In the genomic region with DNA sequence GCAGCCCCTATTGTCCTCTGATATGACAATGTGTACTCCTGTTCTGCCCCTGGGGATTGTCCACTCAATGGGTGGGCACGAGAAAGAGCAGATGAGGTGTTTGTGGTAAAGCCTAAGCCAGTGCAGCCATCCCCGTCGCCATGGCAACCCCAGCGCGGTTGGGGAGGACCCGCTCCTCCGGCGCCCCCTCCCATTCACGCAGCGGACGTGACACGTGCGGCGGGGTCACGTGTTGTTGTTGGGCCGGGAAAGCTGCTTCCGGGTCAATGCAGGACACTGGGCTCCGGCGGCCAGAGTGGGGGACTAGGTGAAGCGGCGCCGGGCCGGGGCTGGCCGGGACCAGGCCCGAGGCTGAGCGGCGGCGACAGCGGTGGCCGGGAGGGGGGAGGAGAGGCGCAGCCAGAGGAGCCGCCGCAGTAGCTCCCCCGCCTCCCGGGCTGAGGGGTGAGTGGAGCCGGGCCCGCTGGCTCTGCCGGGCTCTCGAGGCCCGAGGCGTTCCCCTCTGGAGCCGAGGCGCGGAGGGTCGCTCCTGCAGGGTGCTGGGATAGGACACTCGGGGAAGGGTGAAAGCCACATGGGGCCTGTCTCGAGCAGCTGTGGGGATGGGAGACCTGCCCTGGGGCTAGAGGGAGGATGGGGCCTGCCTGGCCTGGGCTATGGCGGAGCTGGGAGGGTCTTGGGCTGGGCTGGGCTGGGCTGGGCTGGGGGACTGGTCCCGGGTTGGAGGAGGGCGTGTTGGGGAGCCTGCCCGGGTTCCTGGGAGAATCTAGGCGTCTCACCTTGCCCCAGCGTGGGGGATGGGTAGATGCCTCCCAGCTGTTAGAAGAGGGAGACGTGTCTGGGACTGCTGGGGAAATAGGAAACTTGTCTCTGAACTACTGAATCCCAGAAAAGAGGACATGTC, we compare ENCODE assay signal across 1 cellular context.
TF ChIP-seq lines count a peak whose summit lies in the region.

A gene with protein sequence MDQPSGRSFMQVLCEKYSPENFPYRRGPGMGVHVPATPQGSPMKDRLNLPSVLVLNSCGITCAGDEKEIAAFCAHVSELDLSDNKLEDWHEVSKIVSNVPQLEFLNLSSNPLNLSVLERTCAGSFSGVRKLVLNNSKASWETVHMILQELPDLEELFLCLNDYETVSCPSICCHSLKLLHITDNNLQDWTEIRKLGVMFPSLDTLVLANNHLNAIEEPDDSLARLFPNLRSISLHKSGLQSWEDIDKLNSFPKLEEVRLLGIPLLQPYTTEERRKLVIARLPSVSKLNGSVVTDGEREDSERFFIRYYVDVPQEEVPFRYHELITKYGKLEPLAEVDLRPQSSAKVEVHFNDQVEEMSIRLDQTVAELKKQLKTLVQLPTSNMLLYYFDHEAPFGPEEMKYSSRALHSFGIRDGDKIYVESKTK (plus strand): TSS at position 255 of the 904 bp plus-strand sequence. CDS start 21,589 bp downstream, outside the sequence.

TF ChIP-seq in IMR-90, 13 proteins besides CTCF, POLR2A, EP300 and RAD21:
- TF ChIP-seq RCOR1 (IDR thresholded peaks at IDR 0.05; ENCODE audit: insufficient replicate concordance, low read length) (no peak), BHLHE40 (IDR thresholded peaks at IDR 0.05; ENCODE audit: low read depth, low read length) (peak; percentile 99), CHD1 (IDR thresholded peaks at IDR 0.05; ENCODE audit: low read depth, low read length) (no peak), CEBPB (IDR thresholded peaks at IDR 0.05; ENCODE audit: low read depth, low read length) (no peak), MAFK (IDR thresholded peaks at IDR 0.05; ENCODE audit: low read depth, low read length) (no peak), RFX5 (IDR thresholded peaks at IDR 0.05; ENCODE audit: low read depth, low read length) (no peak), MXI1 (IDR thresholded peaks at IDR 0.05; ENCODE audit: borderline replicate concordance, low read depth, low read length) (peak; percentile 81), NFE2L2 (IDR thresholded peaks at IDR 0.05; ENCODE audit: low read depth, low read length) (no peak), FOS (IDR thresholded peaks at IDR 0.05; ENCODE audit: low read depth, low read length) (no peak), MAZ (IDR thresholded peaks at IDR 0.05; ENCODE audit: borderline replicate concordance, low read depth, low read length) (peak; percentile 99), SMC3 (IDR thresholded peaks at IDR 0.05; ENCODE audit: low read depth, low read length) (no peak)
- TF ChIP-seq, protein P1, sequence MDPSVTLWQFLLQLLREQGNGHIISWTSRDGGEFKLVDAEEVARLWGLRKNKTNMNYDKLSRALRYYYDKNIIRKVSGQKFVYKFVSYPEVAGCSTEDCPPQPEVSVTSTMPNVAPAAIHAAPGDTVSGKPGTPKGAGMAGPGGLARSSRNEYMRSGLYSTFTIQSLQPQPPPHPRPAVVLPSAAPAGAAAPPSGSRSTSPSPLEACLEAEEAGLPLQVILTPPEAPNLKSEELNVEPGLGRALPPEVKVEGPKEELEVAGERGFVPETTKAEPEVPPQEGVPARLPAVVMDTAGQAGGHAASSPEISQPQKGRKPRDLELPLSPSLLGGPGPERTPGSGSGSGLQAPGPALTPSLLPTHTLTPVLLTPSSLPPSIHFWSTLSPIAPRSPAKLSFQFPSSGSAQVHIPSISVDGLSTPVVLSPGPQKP (IDR thresholded peaks at IDR 0.05; ENCODE audit: borderline replicate concordance, low read depth, low read length), result no peak
- TF ChIP-seq, protein P2, sequence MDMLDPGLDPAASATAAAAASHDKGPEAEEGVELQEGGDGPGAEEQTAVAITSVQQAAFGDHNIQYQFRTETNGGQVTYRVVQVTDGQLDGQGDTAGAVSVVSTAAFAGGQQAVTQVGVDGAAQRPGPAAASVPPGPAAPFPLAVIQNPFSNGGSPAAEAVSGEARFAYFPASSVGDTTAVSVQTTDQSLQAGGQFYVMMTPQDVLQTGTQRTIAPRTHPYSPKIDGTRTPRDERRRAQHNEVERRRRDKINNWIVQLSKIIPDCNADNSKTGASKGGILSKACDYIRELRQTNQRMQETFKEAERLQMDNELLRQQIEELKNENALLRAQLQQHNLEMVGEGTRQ (IDR thresholded peaks at IDR 0.05; ENCODE audit: low read depth, low read length), result peak; percentile 99
TF ChIP-seq in IMR-90: peak in this region for 4.
